In the genomic region with DNA sequence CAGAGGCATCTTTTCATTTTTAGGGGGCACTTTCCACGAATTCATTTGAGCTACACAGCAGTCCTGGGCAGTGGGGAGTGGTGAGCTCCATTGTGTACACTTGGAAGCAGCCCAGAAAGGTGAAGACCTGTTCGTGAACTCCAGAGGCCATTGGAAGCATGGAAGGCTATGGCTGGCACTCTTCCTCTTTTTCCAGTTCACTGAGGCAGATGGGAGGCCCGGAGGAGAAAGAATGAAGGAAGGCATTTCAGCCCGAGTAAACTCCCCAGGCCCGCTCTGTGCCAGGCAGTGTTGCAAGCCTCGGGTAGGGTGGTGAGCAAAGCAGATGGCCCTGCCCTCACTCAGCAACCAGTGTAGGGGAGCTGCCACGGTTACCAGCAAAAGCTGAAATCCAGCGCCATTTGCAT, we compare ENCODE assay signal across 8 cellular contexts. TPM values are rescaled to one million over a fixed set of nuclear protein-coding genes. Genes with fewer than 3 reads are reported as not detected.
DNase-seq lines count a peak whose midpoint lies in the region; ATAC-seq, FAIRE-seq and TF ChIP-seq lines count a peak whose summit lies in the region.

No MANE protein-coding gene starts in this region.

- peaks cover 4% of the 10 kb centered on the region for H3K27me3 Mint-ChIP-seq in CD4-positive, alpha-beta T cell
- H3K27me3 Mint-ChIP-seq in WTC11 (ENCODE audit: low read depth): no peaks in the 10 kb centered on the region

- ATAC-seq in CD4-positive, alpha-beta T cell (ENCODE audit: poor library complexity): no peak
- ATAC-seq in WTC11 (peak; percentile 15), pancreas (peak; percentile 5 to 40 (median 28)), HG03460 (IDR thresholded peaks at IDR 0.05; ENCODE audit: unreplicated experiment) (no peak)

- POLR2A ChIA-PET in CD4-positive, alpha-beta T cell (lab: Charles Lee): interaction anchor here (1.3 to 1.8 kb wide), 2 partner anchors 86 to 87 kb away, joined by 4 to 6 read pairs; no protein-coding TSS in a partner anchor
- POLR2A ChIA-PET in WTC11 (lab: Charles Lee): interaction anchor here (0.8 kb wide), 2 partner anchors 17 to 62 kb away, joined by 3 to 5 read pairs; no protein-coding TSS in a partner anchor

- DNase-seq in CD4-positive, alpha-beta T cell: no peak
- DNase-seq in WTC11 (ENCODE audit: low spot score) (peak; percentile 15), head of caudate nucleus (peak in 26 of 42 donors; percentile 14 to 62 (median 40)), pancreas (no peak), GM19238 (ENCODE audit: insufficient read length, low spot score) (no peak), iPS-NIHi11 (ENCODE audit: low spot score) (no peak)

- no peaks in the 10 kb centered on the region for H3K9me3 ChIP-seq in CD4-positive, alpha-beta T cell (ENCODE audit: control insufficient read depth, low read length)
- H3K9me3 ChIP-seq in HUES48 (ENCODE audit: control insufficient read depth, insufficient read depth, low read length): no peaks in the 10 kb centered on the region
- no peaks in the 10 kb centered on the region for H3K9me3 ChIP-seq in pancreas

- H3K36me3 Mint-ChIP-seq in CD4-positive, alpha-beta T cell (ENCODE audit: low read depth): peaks cover 4% of the 10 kb centered on the region
- H3K36me3 Mint-ChIP-seq in WTC11: peaks cover 16% of the 10 kb centered on the region

- H3K4me1 ChIP-seq in HUES48 (ENCODE audit: control insufficient read depth, insufficient read depth, low read length) (peaks cover 30% of the 10 kb centered on the region), pancreas (peaks cover 12 to 32% (median 14%) of the 10 kb centered on the region in 3 donors)

- no peak for FAIRE-seq in pancreas (lab: Jason Lieb, UNC)

- CTCF ChIA-PET in CD4-positive, alpha-beta T cell (lab: Charles Lee): no interaction called here
- CTCF ChIA-PET in WTC11 (lab: Charles Lee): interaction anchor here (0.5 to 5.1 kb wide), 9 partner anchors 26 to 134 kb away, joined by 3 to 43 read pairs (median 5); no protein-coding TSS in a partner anchor

- no peak overlapping the region for H3K27ac ChIP-seq in CD4-positive, alpha-beta T cell (ENCODE audit: low read depth, low read length)
- H3K27ac ChIP-seq in HUES48 (ENCODE audit: low read depth, low read length): peak overlapping the region; percentile 74
- H3K27ac ChIP-seq in pancreas: peak overlapping the region in 3 of 4 donors; percentile 35 to 74 (median 69)

- intact Hi-C loops in CD4-positive, alpha-beta T cell (cut with DNase I, micrococcal nuclease): loop anchor here in 1 of 2 experiments (2.0 kb wide), 1 partner anchor 123 kb away; a partner anchor contains a TSS
- intact Hi-C loops in head of caudate nucleus (cut with DNase I) (no loop called here), pancreas (cut with DNase I) (no loop called here)

- H3K9me3 Mint-ChIP-seq in CD4-positive, alpha-beta T cell: no peaks in the 10 kb centered on the region
- H3K9me3 Mint-ChIP-seq in WTC11: no peaks in the 10 kb centered on the region

- no peak overlapping the region for H3K27ac Mint-ChIP-seq in CD4-positive, alpha-beta T cell
- H3K27ac Mint-ChIP-seq in WTC11: peak overlapping the region; percentile 93

- H3K9ac ChIP-seq in HUES48 (ENCODE audit: low read depth, low read length): peak overlapping the region; percentile 47; the same call in 1 of the 2 replicates

- H3K27me3 ChIP-seq in CD4-positive, alpha-beta T cell (ENCODE audit: control insufficient read depth, insufficient read depth, low read length): no peaks in the 10 kb centered on the region
- H3K27me3 ChIP-seq in HUES48 (ENCODE audit: control insufficient read depth, insufficient read depth, low read length) (no peaks in the 10 kb centered on the region), pancreas (no peaks in the 10 kb centered on the region)

- H3K4me3 ChIP-seq in HUES48 (ENCODE audit: low read depth, low read length) (peak overlapping the region; percentile 98), pancreas (peak overlapping the region; percentile 47 to 93 (median 82))

- H3K4me1 Mint-ChIP-seq in CD4-positive, alpha-beta T cell (ENCODE audit: low read depth): peaks cover 26% of the 10 kb centered on the region
- peaks cover 44% of the 10 kb centered on the region for H3K4me1 Mint-ChIP-seq in WTC11

- 30 to 37% methylated on average over 8 of the region's 8 CpGs for WGBS in pancreas, 2 donors

- H3K36me3 ChIP-seq in HUES48 (ENCODE audit: control insufficient read depth, insufficient read depth, low read length): peaks cover 33% of the 10 kb centered on the region
- H3K36me3 ChIP-seq in pancreas: no peaks in the 10 kb centered on the region

- TF ChIP-seq CTCF in CD4-positive, alpha-beta T cell (IDR thresholded peaks at IDR 0.05): no peak
- no peak for TF ChIP-seq CTCF in WTC11 (IDR thresholded peaks at IDR 0.05)
- no peak for TF ChIP-seq CTCF in pancreas (IDR thresholded peaks at IDR 0.05)

- peak overlapping the region; percentile 91 for H3K4me3 Mint-ChIP-seq in CD4-positive, alpha-beta T cell
- peak overlapping the region; percentile 95 for H3K4me3 Mint-ChIP-seq in WTC11

TF ChIP-seq in WTC11, 78 proteins besides CTCF, POLR2A, EP300 and RAD21 (continues in another document):
- TF ChIP-seq KAT7 (CRISPR knock-in tag; IDR thresholded peaks at IDR 0.05; ENCODE audit: borderline replicate concordance) (no peak), JUN (CRISPR knock-in tag; IDR thresholded peaks at IDR 0.05) (no peak)
- TF ChIP-seq, protein P1, sequence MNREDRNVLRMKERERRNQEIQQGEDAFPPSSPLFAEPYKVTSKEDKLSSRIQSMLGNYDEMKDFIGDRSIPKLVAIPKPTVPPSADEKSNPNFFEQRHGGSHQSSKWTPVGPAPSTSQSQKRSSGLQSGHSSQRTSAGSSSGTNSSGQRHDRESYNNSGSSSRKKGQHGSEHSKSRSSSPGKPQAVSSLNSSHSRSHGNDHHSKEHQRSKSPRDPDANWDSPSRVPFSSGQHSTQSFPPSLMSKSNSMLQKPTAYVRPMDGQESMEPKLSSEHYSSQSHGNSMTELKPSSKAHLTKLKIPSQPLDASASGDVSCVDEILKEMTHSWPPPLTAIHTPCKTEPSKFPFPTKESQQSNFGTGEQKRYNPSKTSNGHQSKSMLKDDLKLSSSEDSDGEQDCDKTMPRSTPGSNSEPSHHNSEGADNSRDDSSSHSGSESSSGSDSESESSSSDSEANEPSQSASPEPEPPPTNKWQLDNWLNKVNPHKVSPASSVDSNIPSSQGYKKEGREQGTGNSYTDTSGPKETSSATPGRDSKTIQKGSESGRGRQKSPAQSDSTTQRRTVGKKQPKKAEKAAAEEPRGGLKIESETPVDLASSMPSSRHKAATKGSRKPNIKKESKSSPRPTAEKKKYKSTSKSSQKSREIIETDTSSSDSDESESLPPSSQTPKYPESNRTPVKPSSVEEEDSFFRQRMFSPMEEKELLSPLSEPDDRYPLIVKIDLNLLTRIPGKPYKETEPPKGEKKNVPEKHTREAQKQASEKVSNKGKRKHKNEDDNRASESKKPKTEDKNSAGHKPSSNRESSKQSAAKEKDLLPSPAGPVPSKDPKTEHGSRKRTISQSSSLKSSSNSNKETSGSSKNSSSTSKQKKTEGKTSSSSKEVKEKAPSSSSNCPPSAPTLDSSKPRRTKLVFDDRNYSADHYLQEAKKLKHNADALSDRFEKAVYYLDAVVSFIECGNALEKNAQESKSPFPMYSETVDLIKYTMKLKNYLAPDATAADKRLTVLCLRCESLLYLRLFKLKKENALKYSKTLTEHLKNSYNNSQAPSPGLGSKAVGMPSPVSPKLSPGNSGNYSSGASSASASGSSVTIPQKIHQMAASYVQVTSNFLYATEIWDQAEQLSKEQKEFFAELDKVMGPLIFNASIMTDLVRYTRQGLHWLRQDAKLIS (CRISPR knock-in tag; IDR thresholded peaks at IDR 0.05; ENCODE audit: borderline replicate concordance): no peak
- TF ChIP-seq, protein P2, sequence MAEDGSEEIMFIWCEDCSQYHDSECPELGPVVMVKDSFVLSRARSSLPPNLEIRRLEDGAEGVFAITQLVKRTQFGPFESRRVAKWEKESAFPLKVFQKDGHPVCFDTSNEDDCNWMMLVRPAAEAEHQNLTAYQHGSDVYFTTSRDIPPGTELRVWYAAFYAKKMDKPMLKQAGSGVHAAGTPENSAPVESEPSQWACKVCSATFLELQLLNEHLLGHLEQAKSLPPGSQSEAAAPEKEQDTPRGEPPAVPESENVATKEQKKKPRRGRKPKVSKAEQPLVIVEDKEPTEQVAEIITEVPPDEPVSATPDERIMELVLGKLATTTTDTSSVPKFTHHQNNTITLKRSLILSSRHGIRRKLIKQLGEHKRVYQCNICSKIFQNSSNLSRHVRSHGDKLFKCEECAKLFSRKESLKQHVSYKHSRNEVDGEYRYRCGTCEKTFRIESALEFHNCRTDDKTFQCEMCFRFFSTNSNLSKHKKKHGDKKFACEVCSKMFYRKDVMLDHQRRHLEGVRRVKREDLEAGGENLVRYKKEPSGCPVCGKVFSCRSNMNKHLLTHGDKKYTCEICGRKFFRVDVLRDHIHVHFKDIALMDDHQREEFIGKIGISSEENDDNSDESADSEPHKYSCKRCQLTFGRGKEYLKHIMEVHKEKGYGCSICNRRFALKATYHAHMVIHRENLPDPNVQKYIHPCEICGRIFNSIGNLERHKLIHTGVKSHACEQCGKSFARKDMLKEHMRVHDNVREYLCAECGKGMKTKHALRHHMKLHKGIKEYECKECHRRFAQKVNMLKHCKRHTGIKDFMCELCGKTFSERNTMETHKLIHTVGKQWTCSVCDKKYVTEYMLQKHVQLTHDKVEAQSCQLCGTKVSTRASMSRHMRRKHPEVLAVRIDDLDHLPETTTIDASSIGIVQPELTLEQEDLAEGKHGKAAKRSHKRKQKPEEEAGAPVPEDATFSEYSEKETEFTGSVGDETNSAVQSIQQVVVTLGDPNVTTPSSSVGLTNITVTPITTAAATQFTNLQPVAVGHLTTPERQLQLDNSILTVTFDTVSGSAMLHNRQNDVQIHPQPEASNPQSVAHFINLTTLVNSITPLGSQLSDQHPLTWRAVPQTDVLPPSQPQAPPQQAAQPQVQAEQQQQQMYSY (CRISPR knock-in tag; IDR thresholded peaks at IDR 0.05): no peak

RNA-seq across cellular contexts. Expression of a gene that starts 0.7 kb away (rescaled TPM):
- total RNA-seq in CD4-positive, alpha-beta T cell: under 1 TPM; 0.34 to 0.55 TPM
- total RNA-seq in WTC11 (2021) (300 to 337 TPM (median 336 TPM) in 3 replicates), pancreas (10 to 100 TPM; 10.6 to 64.7 (median 38.5) TPM)
- 10 to 100 TPM; 10.6 to 11.3 TPM for polyA plus RNA-seq in pancreas

Comparison
In these comparisons a context has a peak if more than half of its experiments do, and no peak if none do; other contexts are left out.
1. ATAC-seq: peak in WTC11 (single experiment) and pancreas (4 of 4); none in CD4-positive, alpha-beta T cell (single experiment) and HG03460 (single experiment).
2. DNase-seq: peak in WTC11 (single experiment) and head of caudate nucleus (26 of 42); none in CD4-positive, alpha-beta T cell (0 of 10), pancreas (0 of 6), GM19238 (single experiment) and iPS-NIHi11 (single experiment).
3. RNA of a gene that starts 0.7 kb away (total RNA-seq): 300 to 337 TPM in WTC11 and 10.6 to 64.7 TPM in pancreas; 0.34 to 0.55 TPM in CD4-positive, alpha-beta T cell; every median in the first group is over 4 times any median in the second.